Comparison of ENCODE assay signal across 8 cellular contexts in the genomic region with DNA sequence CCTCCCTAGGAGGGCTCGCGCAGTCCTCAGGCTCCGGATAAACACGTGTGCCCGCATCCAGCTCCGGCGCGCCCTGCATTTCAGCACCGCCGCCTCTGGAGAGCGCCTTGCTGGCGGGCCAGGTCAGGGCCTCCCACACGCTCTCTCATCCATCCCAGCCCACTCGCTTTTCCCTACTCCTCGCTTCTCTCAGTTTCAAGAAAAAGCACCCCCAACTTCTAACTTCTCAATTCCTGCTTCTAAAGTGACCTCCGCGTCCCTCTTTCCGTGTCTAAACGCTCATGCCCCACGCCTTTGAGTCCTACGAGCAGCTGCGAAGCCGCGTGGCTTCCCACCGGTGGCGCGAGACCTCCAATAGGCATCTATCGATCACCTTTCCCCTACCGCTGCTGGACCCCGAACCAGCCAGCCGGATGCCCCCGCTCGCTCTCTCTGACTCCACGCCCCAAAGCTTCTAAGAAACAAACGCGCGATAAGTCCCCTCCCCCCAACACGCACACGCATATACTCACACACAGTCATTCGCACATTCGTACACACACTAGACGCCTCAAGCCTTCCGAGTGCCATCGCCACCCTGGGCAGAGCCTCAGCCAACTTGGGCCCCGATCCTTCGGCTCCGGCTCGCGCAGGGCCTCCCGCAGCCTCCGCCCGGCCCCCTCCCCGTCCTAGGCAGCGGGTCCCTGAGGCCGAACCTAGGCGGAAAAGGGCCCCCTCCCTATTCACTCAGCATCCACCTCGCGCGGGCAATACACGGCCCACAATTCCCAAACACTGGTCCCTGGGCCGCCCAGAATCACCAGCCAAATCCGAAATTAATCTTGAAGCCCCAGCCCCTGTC. TPM values are rescaled to one million over a fixed set of nuclear protein-coding genes. Genes with fewer than 3 reads are reported as not detected.
DNase-seq lines count a peak whose midpoint lies in the region; ATAC-seq lines count a peak whose summit lies in the region.

No MANE protein-coding gene starts in this region.

- H3K9me3 Mint-ChIP-seq in activated naive CD8-positive, alpha-beta T cell treated with anti-CD3 and anti-CD28 coated beads for 36 hours, result no peaks in the 10 kb centered on the region

- intact Hi-C loops in head of caudate nucleus (cut with DNase I), result no loop called here

- no peak overlapping the region for H3K27ac Mint-ChIP-seq in activated naive CD8-positive, alpha-beta T cell treated with anti-CD3 and anti-CD28 coated beads for 36 hours

- no peaks in the 10 kb centered on the region for H3K4me1 ChIP-seq in urinary bladder (ENCODE audit: insufficient read depth)

- H3K4me3 ChIP-seq in urinary bladder (ENCODE audit: low read depth, low read length), result peak overlapping the region; percentile 11

- H3K4me1 Mint-ChIP-seq in activated naive CD8-positive, alpha-beta T cell treated with anti-CD3 and anti-CD28 coated beads for 36 hours, result peaks cover 23% of the 10 kb centered on the region

- H3K27me3 Mint-ChIP-seq in activated naive CD8-positive, alpha-beta T cell treated with anti-CD3 and anti-CD28 coated beads for 36 hours, result peaks cover 73% of the 10 kb centered on the region

- DNase-seq in GM04504 (ENCODE audit: low read depth), result peak; percentile 13
- DNase-seq in NCI-H510A (lab: John Stamatoyannopoulos, UW), result peak; percentile 55
- DNase-seq in activated naive CD8-positive, alpha-beta T cell treated with anti-CD3 and anti-CD28 coated beads for 36 hours, result peak; percentile 58
- peak; percentile 37 to 89 (median 74) for DNase-seq in head of caudate nucleus
- peak; percentile 48 for DNase-seq in occipital lobe (lab: John Stamatoyannopoulos, UW)

- ATAC-seq in GM21381 (IDR thresholded peaks at IDR 0.05; ENCODE audit: unreplicated experiment) (no peak), HG03442 (IDR thresholded peaks at IDR 0.05; ENCODE audit: unreplicated experiment) (no peak)

- H3K36me3 Mint-ChIP-seq in activated naive CD8-positive, alpha-beta T cell treated with anti-CD3 and anti-CD28 coated beads for 36 hours, result peaks cover 2% of the 10 kb centered on the region

- H3K4me3 Mint-ChIP-seq in activated naive CD8-positive, alpha-beta T cell treated with anti-CD3 and anti-CD28 coated beads for 36 hours, result peak overlapping the region; percentile 60

- no peak overlapping the region for H3K27ac ChIP-seq in urinary bladder (ENCODE audit: low read depth)

- H3K36me3 ChIP-seq in urinary bladder (ENCODE audit: insufficient read depth), result no peaks in the 10 kb centered on the region

- WGBS in urinary bladder, result 2% methylated on average over 62 of the region's 62 CpGs

RNA-seq across cellular contexts. Expression of a gene that starts 1.1 kb away (rescaled TPM):
- total RNA-seq in activated naive CD8-positive, alpha-beta T cell treated with anti-CD3 and anti-CD28 coated beads for 36 hours, result not detected
- total RNA-seq in occipital lobe, result 41.5 TPM
- 2.4 TPM for total RNA-seq in urinary bladder
- polyA plus RNA-seq in urinary bladder, result 1.4 TPM

RNA-seq across cellular contexts. Expression of a gene that starts 55.2 kb away (rescaled TPM):
- total RNA-seq in activated naive CD8-positive, alpha-beta T cell treated with anti-CD3 and anti-CD28 coated beads for 36 hours, result 10 to 100 TPM; 61.4 to 65.1 TPM
- total RNA-seq in occipital lobe (26.2 TPM), urinary bladder (47.5 TPM)
- 23.6 TPM for polyA plus RNA-seq in urinary bladder

Comparison
In these comparisons a context has a peak if more than half of its experiments do, and no peak if none do; other contexts are left out.
1. DNase-seq: peak in every context shown above with its lines; median percentile 74 in head of caudate nucleus; 58 in activated naive CD8-positive, alpha-beta T cell treated with anti-CD3 and anti-CD28 coated beads for 36 hours; 55 in NCI-H510A; 48 in occipital lobe; 13 in GM04504.
2. RNA of a gene that starts 1.1 kb away (total RNA-seq): 41.5 TPM in occipital lobe (single experiment); 2.4 TPM in urinary bladder (single experiment) and not detected in activated naive CD8-positive, alpha-beta T cell treated with anti-CD3 and anti-CD28 coated beads for 36 hours; every median in the first group is over 10 times any median in the second.